In the genomic region with DNA sequence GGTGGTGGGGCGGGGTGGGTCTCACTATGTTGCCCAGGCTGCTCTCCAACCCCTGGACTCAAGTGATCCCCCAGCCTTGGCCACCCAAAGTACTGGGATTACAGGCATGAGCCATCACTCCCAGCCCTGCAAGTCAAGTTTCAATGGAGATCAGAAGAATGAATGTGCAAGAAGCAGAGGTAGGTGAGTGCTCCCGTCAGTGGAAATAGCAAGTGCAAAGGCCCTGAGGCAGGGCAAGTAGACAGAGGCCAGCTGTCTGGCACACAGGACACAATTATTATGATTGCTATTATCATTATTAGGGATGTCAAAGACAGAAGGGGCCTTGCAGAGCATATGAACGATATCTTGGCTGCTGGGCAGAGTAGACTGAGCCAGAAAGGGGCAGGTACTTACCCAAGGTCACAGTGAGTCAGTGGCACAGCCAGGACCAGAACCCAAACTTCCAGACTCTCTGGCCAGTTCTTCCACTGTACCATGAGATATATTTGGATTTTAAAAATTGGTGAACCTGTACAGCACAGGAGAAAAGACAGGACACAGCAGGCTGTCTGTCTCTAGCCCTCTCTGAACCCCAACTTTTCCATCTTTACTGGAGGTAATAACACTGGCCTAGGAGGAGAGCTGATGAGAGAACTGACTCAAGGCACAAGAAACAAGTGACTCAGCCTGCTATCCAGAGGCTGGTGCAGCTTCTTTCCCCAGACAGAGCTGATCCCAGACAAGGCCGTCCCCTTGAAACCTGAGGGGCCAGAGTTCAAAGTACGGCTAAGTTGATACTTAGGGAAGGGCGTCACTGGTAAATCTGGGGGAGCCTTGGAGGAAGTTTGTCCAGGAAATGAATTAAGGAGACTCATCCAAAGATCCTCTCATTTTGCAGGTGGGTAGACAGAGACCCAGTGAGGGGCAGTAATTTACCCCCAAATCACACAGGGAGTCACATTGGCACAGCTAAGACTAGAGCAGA, we compare ENCODE assay signal across 10 cellular contexts. TPM values are rescaled to one million over a fixed set of nuclear protein-coding genes. Genes with fewer than 3 reads are reported as not detected.
DNase-seq lines count a peak whose midpoint lies in the region; ATAC-seq, FAIRE-seq and TF ChIP-seq lines count a peak whose summit lies in the region.
"Had no signal": no experiment of that assay in that cellular context is flagged by ENCODE, and none has a peak within 500 bp of the region (broad histone marks: within the 10 kb centered on the region; RNA-seq: fewer than 3 reads in every experiment).

No MANE protein-coding gene starts in this region.

- H4K20me1 ChIP-seq in keratinocyte (ENCODE audit: control insufficient read depth, extremely low read depth, insufficient read depth, low read length), result no peaks in the 10 kb centered on the region

- H2AFZ ChIP-seq in keratinocyte (ENCODE audit: control insufficient read depth, low read length), result no peak overlapping the region

- no peak for TF ChIP-seq POLR2A in stomach (IDR thresholded peaks at IDR 0.05)

- peaks cover 10% of the 10 kb centered on the region for H3K4me1 ChIP-seq in keratinocyte (ENCODE audit: control insufficient read depth, extremely low read depth, insufficient read depth, low read length)
- peaks cover 14 to 63% (median 61%) of the 10 kb centered on the region in 4 donors for H3K4me1 ChIP-seq in stomach

- CTCF ChIA-PET in activated CD4-positive, alpha-beta T cell treated with anti-CD3 and anti-CD28 coated beads, Interleukin-2, amount 10 ng/mL, durations not matched to agents 7 days and 5 days (lab: Charles Lee), result interaction anchor here (1.1 to 2.2 kb wide), 3 partner anchors 18 to 26 kb away, joined by 3 to 8 read pairs (median 5); a partner anchor contains a TSS

- FAIRE-seq in keratinocyte (lab: Jason Lieb, UNC) (no peak), HTR-8/SVneo (lab: Jason Lieb, UNC) (no peak)

- dilution Hi-C loops in keratinocyte (cut with MboI; ENCODE audit: extremely low pct_ligation_motif_present, low sequenced_read_pairs), result no loop called here

- H3K9me3 Mint-ChIP-seq in activated CD4-positive, alpha-beta T cell treated with anti-CD3 and anti-CD28 coated beads, Interleukin-2, amount 10 ng/mL, durations not matched to agents 7 days and 5 days, result no peaks in the 10 kb centered on the region
- H3K9me3 Mint-ChIP-seq in activated T-cell treated with anti-CD3 and anti-CD28 coated beads, Interleukin-2, amount 50 U/mL, for 72 hours, result no peaks in the 10 kb centered on the region

- H3K4me1 Mint-ChIP-seq in activated CD4-positive, alpha-beta T cell treated with anti-CD3 and anti-CD28 coated beads, Interleukin-2, amount 10 ng/mL, durations not matched to agents 7 days and 5 days, result peaks cover 17% of the 10 kb centered on the region
- peaks cover 18% of the 10 kb centered on the region for H3K4me1 Mint-ChIP-seq in activated T-cell treated with anti-CD3 and anti-CD28 coated beads, Interleukin-2, amount 50 U/mL, for 72 hours (ENCODE audit: low read depth)

- POLR2A ChIA-PET in activated CD4-positive, alpha-beta T cell treated with anti-CD3 and anti-CD28 coated beads, Interleukin-2, amount 10 ng/mL, durations not matched to agents 7 days and 5 days (lab: Charles Lee), result no interaction called here

- no peaks in the 10 kb centered on the region for H3K27me3 Mint-ChIP-seq in activated CD4-positive, alpha-beta T cell treated with anti-CD3 and anti-CD28 coated beads, Interleukin-2, amount 10 ng/mL, durations not matched to agents 7 days and 5 days
- no peaks in the 10 kb centered on the region for H3K27me3 Mint-ChIP-seq in activated T-cell treated with anti-CD3 and anti-CD28 coated beads, Interleukin-2, amount 50 U/mL, for 72 hours (ENCODE audit: low read depth)

- peak overlapping the region; percentile 66 for H3K4me2 ChIP-seq in keratinocyte (ENCODE audit: control insufficient read depth, extremely low read depth, insufficient read depth, low read depth, low read length)

- H3K9me3 ChIP-seq in keratinocyte (ENCODE audit: control insufficient read depth, low read depth, low read length), result no peaks in the 10 kb centered on the region
- no peaks in the 10 kb centered on the region for H3K9me3 ChIP-seq in stomach

- peak overlapping the region; percentile 79 for H3K4me3 Mint-ChIP-seq in activated CD4-positive, alpha-beta T cell treated with anti-CD3 and anti-CD28 coated beads, Interleukin-2, amount 10 ng/mL, durations not matched to agents 7 days and 5 days
- H3K4me3 Mint-ChIP-seq in activated T-cell treated with anti-CD3 and anti-CD28 coated beads, Interleukin-2, amount 50 U/mL, for 72 hours, result peak overlapping the region; percentile 88 to 93

- peak overlapping the region in 1 of 3 experiments; percentile 82 for H3K4me3 ChIP-seq in keratinocyte (ENCODE audit: control insufficient read depth in 2 of 3, extremely low read depth in 1 of 3, insufficient read depth in 2 of 3, low read depth in 1 of 3, low read length in 3 of 3)
- peak overlapping the region; percentile 69 to 84 (median 78) for H3K4me3 ChIP-seq in stomach

- no peak for TF ChIP-seq CTCF in keratinocyte (optimal IDR thresholded peaks at IDR 0.05 in 1 of 3, IDR thresholded peaks at IDR 0.05 in 1 of 3, conservative IDR thresholded peaks at IDR 0.05 in 1 of 3; ENCODE audit: extremely low read depth in 1 of 3, insufficient read depth in 2 of 3, low read length in 3 of 3)
- no peak for TF ChIP-seq CTCF in stomach (IDR thresholded peaks at IDR 0.05)

- H3K27ac Mint-ChIP-seq in activated CD4-positive, alpha-beta T cell treated with anti-CD3 and anti-CD28 coated beads, Interleukin-2, amount 10 ng/mL, durations not matched to agents 7 days and 5 days, result peak overlapping the region; percentile 89
- peak overlapping the region; percentile 81 for H3K27ac Mint-ChIP-seq in activated T-cell treated with anti-CD3 and anti-CD28 coated beads, Interleukin-2, amount 50 U/mL, for 72 hours

- H3K9me1 ChIP-seq in keratinocyte (ENCODE audit: control insufficient read depth, extremely low read depth, insufficient read depth, low read length), result peaks cover 3% of the 10 kb centered on the region

- H3K36me3 Mint-ChIP-seq in activated CD4-positive, alpha-beta T cell treated with anti-CD3 and anti-CD28 coated beads, Interleukin-2, amount 10 ng/mL, durations not matched to agents 7 days and 5 days (ENCODE audit: low read depth), result peaks cover 7% of the 10 kb centered on the region
- H3K36me3 Mint-ChIP-seq in activated T-cell treated with anti-CD3 and anti-CD28 coated beads, Interleukin-2, amount 50 U/mL, for 72 hours (ENCODE audit: insufficient read depth in 2 of 2), result no peaks in the 10 kb centered on the region

- H3K79me2 ChIP-seq in keratinocyte (ENCODE audit: control insufficient read depth, insufficient read depth, low read length), result peaks cover 7% of the 10 kb centered on the region

- TF ChIP-seq EP300 in stomach (IDR thresholded peaks at IDR 0.05), result no peak

- intact Hi-C loops in stomach (cut with DNase I; ENCODE audit: low total_unique reads), result no loop called here

- H3K27me3 ChIP-seq in keratinocyte (ENCODE audit: control insufficient read depth, extremely low read depth, insufficient read depth, low read length) (no peaks in the 10 kb centered on the region), stomach (no peaks in the 10 kb centered on the region)

- H3K9ac ChIP-seq in keratinocyte (ENCODE audit: control insufficient read depth, extremely low read depth, insufficient read depth, low read length), result no peak overlapping the region

- 54 to 70% (median 58%) methylated on average over 5 to 6 of the region's 6 CpGs for WGBS in stomach, 5 donors

- no peak overlapping the region for H3K27ac ChIP-seq in keratinocyte (ENCODE audit: control insufficient read depth, insufficient read depth, low read length)
- peak overlapping the region; percentile 89 to 97 (median 96) for H3K27ac ChIP-seq in stomach

- H3K36me3 ChIP-seq in keratinocyte (ENCODE audit: control insufficient read depth in 2 of 2, extremely low read depth in 1 of 2, insufficient read depth in 2 of 2, low read length in 2 of 2) (peaks cover 14% of the 10 kb centered on the region in 2 experiments), stomach (peaks cover 14 to 33% (median 27%) of the 10 kb centered on the region in 4 donors)

- no peak for ATAC-seq in activated T-cell treated with anti-CD3 and anti-CD28 coated beads, Interleukin-2, amount 50 U/mL, for 72 hours (replicated peaks in 1 of 2)

- DNase-seq in activated CD4-positive, alpha-beta T cell treated with anti-CD3 and anti-CD28 coated beads, Interleukin-2, amount 10 ng/mL, durations not matched to agents 7 days and 5 days, result no peak
- no peak for DNase-seq in activated CD4-positive, alpha-beta T cell treated with anti-CD3 and anti-CD28 coated beads, Interleukin-2, amount 50 U/mL, for 1 hour
- DNase-seq in activated T-cell treated with anti-CD3 and anti-CD28 coated beads, Interleukin-2, amount 50 U/mL, for 72 hours, result no peak
- DNase-seq in keratinocyte (ENCODE audit: low read depth, low spot score), result no peak
- peak; percentile 49 for DNase-seq in stomach
- no peak for DNase-seq in foreskin melanocyte
- DNase-seq in kidney glomerular epithelial cell (lab: John Stamatoyannopoulos, UW), result no peak
- no peak for DNase-seq in HTR-8/SVneo (ENCODE audit: insufficient read length, low spot score)
- DNase-seq: activated effector memory CD4-positive, alpha-beta T cell treated with Interleukin-2 at 50 U/mL for 16 hours; NCI-H1694 had no signal

RNA-seq across cellular contexts. Expression of a gene that starts 1.4 kb away (rescaled TPM):
- total RNA-seq in activated CD4-positive, alpha-beta T cell treated with anti-CD3 and anti-CD28 coated beads, Interleukin-2, amount 10 ng/mL, durations not matched to agents 7 days and 5 days, result 10 to 100 TPM; 16.2 to 20.2 TPM
- total RNA-seq in activated T-cell treated with anti-CD3 and anti-CD28 coated beads, Interleukin-2, amount 50 U/mL, for 72 hours, result 10 to 100 TPM; 12.1 to 15.5 TPM
- polyA plus RNA-seq in keratinocyte (14.7 to 27.9 TPM (median 16.5 TPM) in 3 replicates), stomach (10 to 100 TPM; 42.5 to 81.1 (median 51.6) TPM)
- 6.4 TPM for polyA plus RNA-seq in keratinocyte (2011; ENCODE audit: low read depth)
- polyA plus RNA-seq in keratinocyte (2011; cell fraction: cytosol; rRNA removed), result 10.2 and 15.2 TPM in 2 replicates
- 29.1 and 33.1 TPM in 2 replicates for polyA plus RNA-seq in keratinocyte (2011; cell fraction: nucleus; rRNA removed)
- polyA plus RNA-seq in keratinocyte (2012; ENCODE audit: low replicate concordance), result 11.4 and 17.5 TPM in 2 replicates
- 9.8 to 17.6 TPM (median 16.6 TPM) in 3 replicates for polyA minus RNA-seq in keratinocyte
- polyA minus RNA-seq in keratinocyte (2011; cell fraction: cytosol; rRNA and poly(A)+ RNA removed), result 14.8 TPM
- polyA minus RNA-seq in keratinocyte (2011; cell fraction: nucleus; rRNA and poly(A)+ RNA removed), result 10.6 and 16.1 TPM in 2 replicates
- total RNA-seq in stomach, result 100 to 1,000 TPM in 3 of 5 donors, 10 to 100 TPM in 2; 41.3 to 120 (median 104) TPM

RNA-seq across cellular contexts. Expression of a gene that starts 25.7 kb away (rescaled TPM):
- total RNA-seq in activated CD4-positive, alpha-beta T cell treated with anti-CD3 and anti-CD28 coated beads, Interleukin-2, amount 10 ng/mL, durations not matched to agents 7 days and 5 days, result 10 to 100 TPM; 37.5 to 40.6 TPM
- total RNA-seq in activated T-cell treated with anti-CD3 and anti-CD28 coated beads, Interleukin-2, amount 50 U/mL, for 72 hours, result 10 to 100 TPM; 27.5 to 34.7 TPM
- polyA plus RNA-seq in keratinocyte (6.7 to 9.3 TPM (median 9.0 TPM) in 3 replicates), stomach (10 to 100 TPM; 33.9 to 69.2 (median 64.8) TPM)
- 1.9 TPM for polyA plus RNA-seq in keratinocyte (2011; ENCODE audit: low read depth)
- polyA plus RNA-seq in keratinocyte (2011; cell fraction: cytosol; rRNA removed), result 4.6 and 6.5 TPM in 2 replicates
- polyA plus RNA-seq in keratinocyte (2011; cell fraction: nucleus; rRNA removed), result 10.9 and 11.2 TPM in 2 replicates
- 5.8 and 14.0 TPM in 2 replicates for polyA plus RNA-seq in keratinocyte (2012; ENCODE audit: low replicate concordance)
- 5.0 to 17.5 TPM (median 7.0 TPM) in 3 replicates for polyA minus RNA-seq in keratinocyte
- polyA minus RNA-seq in keratinocyte (2011; cell fraction: cytosol; rRNA and poly(A)+ RNA removed), result 6.7 TPM
- polyA minus RNA-seq in keratinocyte (2011; cell fraction: nucleus; rRNA and poly(A)+ RNA removed), result 3.8 and 6.4 TPM in 2 replicates
- total RNA-seq in stomach, result 100 to 1,000 TPM in 1 of 5 donors, 10 to 100 TPM in 4; 30.8 to 102 (median 44.8) TPM

RNA-seq across cellular contexts. Expression of a gene that starts 26.0 kb away (rescaled TPM):
- 1 to 10 TPM; 2.0 to 2.3 TPM for total RNA-seq in activated CD4-positive, alpha-beta T cell treated with anti-CD3 and anti-CD28 coated beads, Interleukin-2, amount 10 ng/mL, durations not matched to agents 7 days and 5 days
- 10 to 100 TPM; 14.3 to 20.2 TPM for total RNA-seq in activated T-cell treated with anti-CD3 and anti-CD28 coated beads, Interleukin-2, amount 50 U/mL, for 72 hours
- polyA plus RNA-seq in keratinocyte (0.41 to 0.54 TPM (median 0.54 TPM) in 3 replicates), stomach (10 to 100 TPM; 16.1 to 28.9 (median 24.5) TPM)
- 7.5 TPM for polyA plus RNA-seq in keratinocyte (2011; ENCODE audit: low read depth)
- 0.51 and 0.70 TPM in 2 replicates for polyA plus RNA-seq in keratinocyte (2011; cell fraction: cytosol; rRNA removed)
- 0.43 and 0.59 TPM in 2 replicates for polyA plus RNA-seq in keratinocyte (2011; cell fraction: nucleus; rRNA removed)
- polyA plus RNA-seq in keratinocyte (2012; ENCODE audit: low replicate concordance), result 0.33 and 6.8 TPM in 2 replicates
- polyA minus RNA-seq in keratinocyte, result 0.22 to 0.56 TPM in 2 of 3 replicates, not detected in the other
- polyA minus RNA-seq in keratinocyte (2011; cell fraction: cytosol; rRNA and poly(A)+ RNA removed), result 0.96 TPM
- polyA minus RNA-seq in keratinocyte (2011; cell fraction: nucleus; rRNA and poly(A)+ RNA removed), result 0.31 and 0.42 TPM in 2 replicates
- total RNA-seq in stomach, result 10 to 100 TPM in 4 of 5 donors, 1 to 10 TPM in 1; 2.2 to 60.3 (median 16.0) TPM

RNA-seq across cellular contexts. Expression of a gene that starts 35.1 kb away (rescaled TPM):
- total RNA-seq in activated CD4-positive, alpha-beta T cell treated with anti-CD3 and anti-CD28 coated beads, Interleukin-2, amount 10 ng/mL, durations not matched to agents 7 days and 5 days, result 10 to 100 TPM; 66.6 to 73.1 TPM
- 10 to 100 TPM; 48.2 to 54.6 TPM for total RNA-seq in activated T-cell treated with anti-CD3 and anti-CD28 coated beads, Interleukin-2, amount 50 U/mL, for 72 hours
- 52.0 to 77.2 TPM (median 69.0 TPM) in 3 replicates for polyA plus RNA-seq in keratinocyte
- polyA plus RNA-seq in keratinocyte (2011; ENCODE audit: low read depth), result 40.8 TPM
- polyA plus RNA-seq in keratinocyte (2011; cell fraction: cytosol; rRNA removed), result 48.1 and 84.8 TPM in 2 replicates
- polyA plus RNA-seq in keratinocyte (2011; cell fraction: nucleus; rRNA removed), result 24.1 and 32.3 TPM in 2 replicates
- polyA plus RNA-seq in keratinocyte (2012; ENCODE audit: low replicate concordance), result 28.4 and 49.3 TPM in 2 replicates
- 18.0 to 43.8 TPM (median 31.2 TPM) in 3 replicates for polyA minus RNA-seq in keratinocyte
- polyA minus RNA-seq in keratinocyte (2011; cell fraction: cytosol; rRNA and poly(A)+ RNA removed), result 23.8 TPM
- polyA minus RNA-seq in keratinocyte (2011; cell fraction: nucleus; rRNA and poly(A)+ RNA removed), result 5.3 and 10.2 TPM in 2 replicates
- 10 to 100 TPM in 3 of 5 donors, 1 to 10 TPM in 2; 4.1 to 47.4 (median 25.4) TPM for total RNA-seq in stomach
- 10 to 100 TPM; 31.0 to 39.1 (median 31.9) TPM for polyA plus RNA-seq in stomach

RNA-seq across cellular contexts. Expression of a gene that starts 35.2 kb away (rescaled TPM):
- under 1 TPM; 0.37 to 0.54 TPM for total RNA-seq in activated CD4-positive, alpha-beta T cell treated with anti-CD3 and anti-CD28 coated beads, Interleukin-2, amount 10 ng/mL, durations not matched to agents 7 days and 5 days
- 1 to 10 TPM; 1.1 to 1.3 TPM for total RNA-seq in activated T-cell treated with anti-CD3 and anti-CD28 coated beads, Interleukin-2, amount 50 U/mL, for 72 hours
- polyA plus RNA-seq in keratinocyte (0.75 to 0.91 TPM (median 0.89 TPM) in 3 replicates), stomach (under 1 TPM; 0.19 to 0.61 (median 0.58) TPM)
- polyA plus RNA-seq in keratinocyte (2011; ENCODE audit: low read depth), result 0.92 TPM
- 0.91 and 1.1 TPM in 2 replicates for polyA plus RNA-seq in keratinocyte (2011; cell fraction: cytosol; rRNA removed)
- 0.51 and 1.0 TPM in 2 replicates for polyA plus RNA-seq in keratinocyte (2011; cell fraction: nucleus; rRNA removed)
- polyA plus RNA-seq in keratinocyte (2012; ENCODE audit: low replicate concordance), result 0.30 and 0.34 TPM in 2 replicates
- 0.49 to 2.2 TPM in 2 of 3 replicates, not detected in the other for polyA minus RNA-seq in keratinocyte
- not detected for polyA minus RNA-seq in keratinocyte (2011; cell fraction: cytosol; rRNA and poly(A)+ RNA removed)
- polyA minus RNA-seq in keratinocyte (2011; cell fraction: nucleus; rRNA and poly(A)+ RNA removed), result 0.53 and 0.54 TPM in 2 replicates
- total RNA-seq in stomach, result under 1 TPM in 2 of 5 donors, not detected in 3; 0.55 to 0.58 TPM
